Comparison of ENCODE assay signal across 1 cellular context in genomic region chr16:26598989-26599785, GRCh38.
TF ChIP-seq lines count a peak whose summit lies in the region.

No MANE protein-coding gene starts in this region.

TF ChIP-seq in H1, 55 proteins besides CTCF, POLR2A, EP300 and RAD21:
- peak; percentile 20; the same call in 1 of the 2 replicates for TF ChIP-seq TEAD4 (IDR thresholded peaks at IDR 0.05; ENCODE audit: low read depth, low read length)
- no peak for TF ChIP-seq CREB1 (IDR thresholded peaks at IDR 0.05)
TF ChIP-seq in H1: peak in this region for 1.
